16 cellular contexts compared by ENCODE assay signal in the genomic region with DNA sequence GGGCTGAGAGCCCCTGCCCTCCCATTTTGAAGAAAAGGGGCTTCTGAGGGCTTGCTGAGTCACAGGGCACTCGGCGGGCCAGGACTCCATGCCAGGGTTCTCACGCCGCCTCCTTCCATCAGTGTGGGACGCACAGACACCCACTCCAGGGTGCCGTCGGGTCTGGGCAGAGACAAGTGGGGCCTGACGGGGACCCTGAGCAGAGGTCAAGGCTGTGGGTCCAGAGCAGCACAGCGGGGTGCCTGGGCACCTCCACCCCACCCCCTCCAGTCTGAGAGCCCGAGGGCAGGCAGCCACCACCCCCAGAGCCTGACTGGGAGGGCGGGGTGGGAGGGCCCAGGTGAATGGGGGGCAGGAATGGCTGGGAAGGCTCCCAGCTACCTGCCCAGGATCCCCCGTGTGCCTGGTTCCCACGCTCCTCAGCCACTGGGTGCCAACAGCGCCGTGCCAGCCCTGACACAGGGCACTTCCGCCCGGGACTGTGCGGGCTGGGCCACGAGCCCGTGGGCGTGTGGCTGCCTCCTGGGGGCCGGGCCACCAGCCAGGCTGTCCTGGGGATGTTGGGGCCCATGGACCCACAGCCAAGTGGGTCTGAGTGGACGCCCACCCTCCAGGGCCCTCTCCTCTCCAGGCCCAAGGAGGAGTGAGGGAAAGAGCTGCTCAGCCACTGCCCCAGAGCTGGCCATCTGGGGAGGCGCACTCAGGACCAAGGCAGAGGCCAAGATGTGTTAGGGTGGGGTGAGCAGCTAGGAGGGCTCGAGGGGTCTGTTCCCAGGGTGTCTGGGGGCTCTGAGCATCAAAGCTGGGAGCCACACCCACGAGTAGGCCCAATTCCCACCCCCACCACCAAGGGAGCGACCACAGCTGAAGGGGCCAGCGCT. TPM values are rescaled to one million over a fixed set of nuclear protein-coding genes. Genes with fewer than 3 reads are reported as not detected.
DNase-seq lines count a peak whose midpoint lies in the region; ATAC-seq and TF ChIP-seq lines count a peak whose summit lies in the region.
"Had no signal": no experiment of that assay in that cellular context is flagged by ENCODE, and none has a peak within 500 bp of the region (broad histone marks: within the 10 kb centered on the region; RNA-seq: fewer than 3 reads in every experiment).

No MANE protein-coding gene starts in this region.

- no peaks in the 10 kb centered on the region for H3K36me3 ChIP-seq in body of pancreas (replicated peaks in 1 of 2; ENCODE audit: insufficient read depth in 1 of 2, low read depth in 2 of 2)
- H3K36me3 ChIP-seq in lower lobe of right lung = no peaks in the 10 kb centered on the region
- H3K36me3 ChIP-seq: gastroesophageal sphincter had no signal

- no peaks in the 10 kb centered on the region for H3K27me3 ChIP-seq in body of pancreas
- H3K27me3 ChIP-seq in lower lobe of right lung (ENCODE audit: low read depth) = peaks cover 31% of the 10 kb centered on the region

- 24% methylated on average over 26 of the region's 28 CpGs; no CpG with 5 or more reads in 1 of the 2 donors for WGBS in body of pancreas, 2 donors

- no peaks in the 10 kb centered on the region for H3K9me3 ChIP-seq in body of pancreas
- H3K9me3 ChIP-seq in lower lobe of right lung = no peaks in the 10 kb centered on the region
- H3K9me3 ChIP-seq: gastroesophageal sphincter had no signal

- H3K27ac ChIP-seq in body of pancreas (peak overlapping the region; percentile 99 to 100 (median 100)), lower lobe of right lung (no peak overlapping the region)
- H3K27ac ChIP-seq: gastroesophageal sphincter had no signal

- intact Hi-C loops in body of pancreas (cut with DNase I) (loop anchor here (10.0 kb wide), 1 partner anchor 103 kb away; no protein-coding TSS in a partner anchor), lower lobe of right lung (cut with DNase I) (no loop called here)

- no peak for TF ChIP-seq CTCF in body of pancreas (IDR thresholded peaks at IDR 0.05)
- TF ChIP-seq CTCF in lower lobe of right lung (IDR thresholded peaks at IDR 0.05) = no peak

- TF ChIP-seq POLR2A in body of pancreas (IDR thresholded peaks at IDR 0.05) = peak in 1 of 3 donors; percentile 8

- DNase-seq in activated naive CD4-positive, alpha-beta T cell treated with anti-CD3 and anti-CD28 coated beads, Interleukin-2, amount 50 U/mL, for 16 hours = peak; percentile 10
- no peak for DNase-seq in activated naive CD4-positive, alpha-beta T cell treated with Interleukin-2 at 50 U/mL for 16 hours
- peak; percentile 86 to 93 (median 90) for DNase-seq in body of pancreas
- peak; percentile 45 for DNase-seq in lower lobe of right lung
- DNase-seq in ureter (ENCODE audit: low spot score) = peak; percentile 51
- no peak for DNase-seq in MV-4-11 (lab: John Stamatoyannopoulos, UW)
- no peak for DNase-seq in iPS-NIHi7 (ENCODE audit: extremely low spot score)
- no peak for DNase-seq in NCI-H1092 (lab: John Stamatoyannopoulos, UW)
- DNase-seq: activated CD4-positive, alpha-beta T cell treated with anti-CD3 and anti-CD28 coated beads, Interleukin-2, amount 10 ng/mL, durations not matched to agents 7 days and 5 days; DMS 273 treated with DMSO at 0.1 percent for 48 hours; effector CD8-positive, alpha-beta T cell; kidney glomerular epithelial cell; NCI-H1092 treated with DMSO at 0.1 percent for 48 hours; NCI-H345; substantia nigra had no signal

- peak; percentile 57 for ATAC-seq in body of pancreas
- no peak for ATAC-seq in lower lobe of right lung
- ATAC-seq: gastroesophageal sphincter had no signal

- H3K4me1 ChIP-seq in body of pancreas (peaks cover 94% of the 10 kb centered on the region), lower lobe of right lung (peaks cover 23% of the 10 kb centered on the region)

- H3K4me3 ChIP-seq in body of pancreas (no peak overlapping the region), lower lobe of right lung (no peak overlapping the region)
- H3K4me3 ChIP-seq: gastroesophageal sphincter had no signal

RNA-seq across cellular contexts. Expression of gene NRARP, which starts 10.1 kb away (rescaled TPM):
- total RNA-seq in body of pancreas (10 to 100 TPM; 18.4 to 24.4 TPM), lower lobe of right lung (6.5 TPM), ureter (7.1 TPM)

RNA-seq across cellular contexts. Expression of gene TOR4A, which starts 34.7 kb away (rescaled TPM):
- total RNA-seq in body of pancreas = 10 to 100 TPM in 1 of 2 donors, 1 to 10 TPM in 1; 9.9 to 12.2 TPM
- total RNA-seq in lower lobe of right lung = 27.2 TPM
- total RNA-seq in ureter = 15.4 TPM

RNA-seq across cellular contexts. Expression of gene NELFB, which starts 57.1 kb away (rescaled TPM):
- total RNA-seq in body of pancreas = 10 to 100 TPM; 31.3 to 34.2 TPM
- total RNA-seq in lower lobe of right lung = 44.7 TPM
- total RNA-seq in ureter = 45.2 TPM

Comparison
In these comparisons a context has a peak if more than half of its experiments do, and no peak if none do; other contexts are left out.
1. DNase-seq: peak in activated naive CD4-positive, alpha-beta T cell treated with anti-CD3 and anti-CD28 coated beads, Interleukin-2, amount 50 U/mL, for 16 hours (single experiment), body of pancreas (4 of 4), lower lobe of right lung (single experiment) and ureter (single experiment); none in activated naive CD4-positive, alpha-beta T cell treated with Interleukin-2 at 50 U/mL for 16 hours (single experiment), MV-4-11 (single experiment), iPS-NIHi7 (single experiment) and NCI-H1092 (single experiment).